In genomic region chr3:19866751-19867347, GRCh38 we compare ENCODE assay signal across 8 cellular contexts.
A peak's percentile ranks its signal among the peaks of the same experiment; 100 is the strongest.
DNase-seq lines count a peak whose midpoint lies in the region; ATAC-seq lines count a peak whose summit lies in the region.

No MANE protein-coding gene starts in this region.

- no peak overlapping the region for H3K23ac ChIP-seq in trophoblast cell (ENCODE audit: low read length)

- H3K4me3 ChIP-seq in trophoblast cell (ENCODE audit: low read depth, low read length): no peak overlapping the region

- H3K79me2 ChIP-seq in trophoblast cell (ENCODE audit: control insufficient read depth, insufficient read depth, low read length, poor library complexity): no peaks in the 10 kb centered on the region

- H3K36me3 Mint-ChIP-seq in activated T-helper 1 cell treated with anti-CD3 and anti-CD28 coated beads, Interleukin-12 subunit alpha, Interleukin-12 subunit beta, Interleukin-2, Interleukin-4 antibody, amounts not matched to agents 30 ng/mL and 10 ng/mL and 1 ng/mL, durations not matched to agents 14 hours and 24 hours and 36 hours (ENCODE audit: low read depth): no peaks in the 10 kb centered on the region

- no peak overlapping the region for H3K27ac ChIP-seq in trophoblast cell (ENCODE audit: low read depth, low read length)

- no peak overlapping the region for H2AK5ac ChIP-seq in trophoblast cell (ENCODE audit: low read length)

- H3K79me1 ChIP-seq in trophoblast cell (ENCODE audit: low read length): no peaks in the 10 kb centered on the region

- intact Hi-C loops in activated T-helper 1 cell treated with anti-CD3 and anti-CD28 coated beads, Interleukin-12 subunit alpha, Interleukin-12 subunit beta, Interleukin-2, Interleukin-4 antibody, amounts not matched to agents 30 ng/mL and 10 ng/mL and 1 ng/mL, durations not matched to agents 14 hours and 24 hours and 36 hours (cut with micrococcal nuclease): loop anchor here (1.0 to 5.0 kb wide), 2 partner anchors 518 to 800 kb away; no protein-coding TSS in a partner anchor

- DNase-seq in DMS 273 treated with DMSO at 0.1 percent for 48 hours (lab: John Stamatoyannopoulos, UW) (peak; percentile 4), NCI-H526 (lab: John Stamatoyannopoulos, UW) (peak; percentile 34 to 78), germinal center (ENCODE audit: low spot score) (peak; percentile 36), trophoblast cell (peak; percentile 50 to 90), GOT3 (lab: John Stamatoyannopoulos, UW) (no peak)
- peak; percentile 5 for DNase-seq in activated T-helper 1 cell treated with anti-CD3 and anti-CD28 coated beads, Interleukin-12 subunit alpha, Interleukin-12 subunit beta, Interleukin-2, Interleukin-4 antibody, amounts not matched to agents 30 ng/mL and 10 ng/mL and 1 ng/mL, durations not matched to agents 14 hours and 24 hours and 36 hours (ENCODE audit: low spot score)

- no peak overlapping the region for H2BK12ac ChIP-seq in trophoblast cell (ENCODE audit: low read length)

- H3K36me3 ChIP-seq in trophoblast cell (ENCODE audit: control insufficient read depth in 1 of 2, insufficient read depth in 2 of 2, low read length in 2 of 2): no peaks in the 10 kb centered on the region

- no peak overlapping the region for H3K18ac ChIP-seq in trophoblast cell (ENCODE audit: low read length)

- H3K27ac Mint-ChIP-seq in activated T-helper 1 cell treated with anti-CD3 and anti-CD28 coated beads, Interleukin-12 subunit alpha, Interleukin-12 subunit beta, Interleukin-2, Interleukin-4 antibody, amounts not matched to agents 30 ng/mL and 10 ng/mL and 1 ng/mL, durations not matched to agents 14 hours and 24 hours and 36 hours: no peak overlapping the region

- no peak overlapping the region for H3K4me3 Mint-ChIP-seq in activated T-helper 1 cell treated with anti-CD3 and anti-CD28 coated beads, Interleukin-12 subunit alpha, Interleukin-12 subunit beta, Interleukin-2, Interleukin-4 antibody, amounts not matched to agents 30 ng/mL and 10 ng/mL and 1 ng/mL, durations not matched to agents 14 hours and 24 hours and 36 hours

- no peak overlapping the region for H3K14ac ChIP-seq in trophoblast cell (ENCODE audit: low read length)

- WGBS in trophoblast cell (ENCODE audit: extremely low coverage, insufficient coverage, insufficient read length): no CpG with 5 or more reads among the region's 7 CpGs

- no peak overlapping the region for H2BK120ac ChIP-seq in trophoblast cell (ENCODE audit: insufficient read depth, low read length, poor library complexity)

- no peak overlapping the region for H3K4me2 ChIP-seq in trophoblast cell (ENCODE audit: low read length)

- no peak overlapping the region for H3K9ac ChIP-seq in trophoblast cell (ENCODE audit: low read length)

- no peaks in the 10 kb centered on the region for H3K4me1 Mint-ChIP-seq in activated T-helper 1 cell treated with anti-CD3 and anti-CD28 coated beads, Interleukin-12 subunit alpha, Interleukin-12 subunit beta, Interleukin-2, Interleukin-4 antibody, amounts not matched to agents 30 ng/mL and 10 ng/mL and 1 ng/mL, durations not matched to agents 14 hours and 24 hours and 36 hours (ENCODE audit: low read depth)

- H3K27me3 ChIP-seq in trophoblast cell (ENCODE audit: insufficient read depth, low read length): no peaks in the 10 kb centered on the region

- peaks cover 3% of the 10 kb centered on the region for H3K27me3 Mint-ChIP-seq in activated T-helper 1 cell treated with anti-CD3 and anti-CD28 coated beads, Interleukin-12 subunit alpha, Interleukin-12 subunit beta, Interleukin-2, Interleukin-4 antibody, amounts not matched to agents 30 ng/mL and 10 ng/mL and 1 ng/mL, durations not matched to agents 14 hours and 24 hours and 36 hours (ENCODE audit: insufficient read depth)

- no peak overlapping the region for H2AFZ ChIP-seq in trophoblast cell (ENCODE audit: insufficient read depth, low read length, poor library complexity)

- no peaks in the 10 kb centered on the region for H3K9me3 ChIP-seq in trophoblast cell (ENCODE audit: insufficient read depth, low read depth, low read length)

- H3K4me1 ChIP-seq in trophoblast cell (ENCODE audit: control insufficient read depth in 1 of 2, insufficient read depth in 2 of 2, low read length in 2 of 2): no peaks in the 10 kb centered on the region

- ATAC-seq in GM19324 (IDR thresholded peaks at IDR 0.05; ENCODE audit: low FRiP score, unreplicated experiment) (peak; percentile 78), HG03280 (IDR thresholded peaks at IDR 0.05; ENCODE audit: unreplicated experiment) (peak; percentile 88)

- H4K8ac ChIP-seq in trophoblast cell (ENCODE audit: low read depth, low read length): no peak overlapping the region

- H2BK5ac ChIP-seq in trophoblast cell (ENCODE audit: low read depth, low read length, poor library complexity): no peak overlapping the region

- H4K12ac ChIP-seq in trophoblast cell (ENCODE audit: low read depth, low read length): no peak overlapping the region

- no peak overlapping the region for H4K91ac ChIP-seq in trophoblast cell (ENCODE audit: low read depth, low read length)

- no peaks in the 10 kb centered on the region for H3K9me3 Mint-ChIP-seq in activated T-helper 1 cell treated with anti-CD3 and anti-CD28 coated beads, Interleukin-12 subunit alpha, Interleukin-12 subunit beta, Interleukin-2, Interleukin-4 antibody, amounts not matched to agents 30 ng/mL and 10 ng/mL and 1 ng/mL, durations not matched to agents 14 hours and 24 hours and 36 hours

- H3K4ac ChIP-seq in trophoblast cell (ENCODE audit: low read depth, low read length): no peak overlapping the region
